In genomic region chr5:172674155-172674554, GRCh38 we compare ENCODE assay signal across 19 cellular contexts. TPM values are rescaled to one million over a fixed set of nuclear protein-coding genes. Genes with fewer than 3 reads are reported as not detected.
A peak's percentile ranks its signal among the peaks of the same experiment; 100 is the strongest.
DNase-seq lines count a peak whose midpoint lies in the region; ATAC-seq, FAIRE-seq and TF ChIP-seq lines count a peak whose summit lies in the region.
"Had no signal": no experiment of that assay in that cellular context is flagged by ENCODE, and none has a peak within 500 bp of the region (broad histone marks: within the 10 kb centered on the region; RNA-seq: fewer than 3 reads in every experiment).

No MANE protein-coding gene starts in this region.

- no peak for TF ChIP-seq POLR2A in HepG2 (IDR thresholded peaks at IDR 0.05; ENCODE audit: insufficient read depth in 1 of 2, low read depth in 2 of 2, low read length in 2 of 2)
- no peak for TF ChIP-seq POLR2A in right lobe of liver (IDR thresholded peaks at IDR 0.05)
- TF ChIP-seq POLR2A in gastrocnemius medialis (IDR thresholded peaks at IDR 0.05), result no peak

- TF ChIP-seq CTCF in HepG2 (CRISPR knock-in tag; IDR thresholded peaks at IDR 0.05) (no peak), right lobe of liver (IDR thresholded peaks at IDR 0.05) (no peak), mucosa of descending colon (IDR thresholded peaks at IDR 0.05) (no peak), gastrocnemius medialis (IDR thresholded peaks at IDR 0.05 in 4 of 5, conservative IDR thresholded peaks at IDR 0.05 in 1 of 5) (no peak)

- H3K27me3 ChIP-seq in HepG2 (ENCODE audit: control insufficient read depth in 1 of 2, insufficient read depth in 2 of 2, low read length in 2 of 2), result peaks cover 0 to 4% of the 10 kb centered on the region in 2 experiments; a peak in 1 of 5 replicates
- H3K27me3 ChIP-seq in right lobe of liver, result no peaks in the 10 kb centered on the region
- H3K27me3 ChIP-seq in gastrocnemius medialis, result no peaks in the 10 kb centered on the region

- in situ Hi-C loops in HepG2 (cut with HindIII; ENCODE audit: extremely low pct_ligation_motif_present, low pct_unique_long_range_greater_than_20kb) (no loop called here), gastrocnemius medialis (cut with MboI; ENCODE audit: low sequenced_read_pairs in 4 of 4) (no loop called here)

- H3K9ac ChIP-seq in HepG2 (ENCODE audit: insufficient read depth, low read depth, low read length), result no peak overlapping the region
- H3K9ac ChIP-seq: GM23248 had no signal

- ATAC-seq in HepG2 (no peak), right lobe of liver (no peak), mucosa of descending colon (peak; percentile 36), gastrocnemius medialis (no peak), GM18498 (IDR thresholded peaks at IDR 0.05; ENCODE audit: unreplicated experiment) (no peak), HG03159 (IDR thresholded peaks at IDR 0.05; ENCODE audit: unreplicated experiment) (no peak), HG03432 (IDR thresholded peaks at IDR 0.05; ENCODE audit: unreplicated experiment) (no peak)

- WGBS in HepG2 (ENCODE audit: low lambda C conversion rate), result 53% methylated on average over 7 of the region's 7 CpGs
- WGBS in right lobe of liver (ENCODE audit: insufficient coverage, low coverage, low lambda C conversion rate, missing lambda C conversion rate), result 72% methylated on average over 5 of the region's 7 CpGs

- POLR2A ChIA-PET in HepG2 (lab: Yijun Ruan, JAX), result no interaction called here

- TF ChIP-seq RAD21 in HepG2 (CRISPR knock-in tag; IDR thresholded peaks at IDR 0.05), result no peak

- no peaks in the 10 kb centered on the region for H3K9me3 ChIP-seq in HepG2 (ENCODE audit: low read length)
- no peaks in the 10 kb centered on the region for H3K9me3 ChIP-seq in right lobe of liver
- H3K9me3 ChIP-seq in mucosa of descending colon, result no peaks in the 10 kb centered on the region
- no peaks in the 10 kb centered on the region for H3K9me3 ChIP-seq in gastrocnemius medialis

- H3K36me3 ChIP-seq in HepG2 (replicated peaks in 1 of 2; ENCODE audit: control insufficient read depth in 1 of 2, insufficient read depth in 2 of 2, low read length in 2 of 2) (no peaks in the 10 kb centered on the region), right lobe of liver (no peaks in the 10 kb centered on the region), mucosa of descending colon (ENCODE audit: low read depth) (no peaks in the 10 kb centered on the region), gastrocnemius medialis (peaks cover 0 to 4% of the 10 kb centered on the region in 2 donors)

- CTCF ChIA-PET in HepG2 (lab: Yijun Ruan, JAX; ENCODE audit: low intra/inter-chr PET ratio, low total read pairs), result no interaction called here

- no TSS peak for BruUV-seq in HepG2 (replicated peaks; lab: Mats Ljungman, UMichigan)

- intact Hi-C loops in HepG2 (cut with micrococcal nuclease; ENCODE audit: unreplicated experiment) (no loop called here), right lobe of liver (cut with DNase I) (no loop called here), mucosa of descending colon (cut with DNase I, micrococcal nuclease) (no loop called here), gastrocnemius medialis (cut with DNase I; ENCODE audit: low total_unique reads) (no loop called here)

- DNase-seq in HepG2 (ENCODE audit: low spot score), result no peak
- DNase-seq in right lobe of liver, result no peak
- DNase-seq in mucosa of descending colon, result no peak
- no peak for DNase-seq in gastrocnemius medialis
- DNase-seq: C1 segment of cervical spinal cord; Calu3; CD4-positive, alpha-beta memory T cell; COR-L47; DMS53; DMS79 treated with DMSO at 0.1 percent for 48 hours; GF-D8; GM23248; H7; HCEC 1CT had no signal

- no peaks in the 10 kb centered on the region for H3K79me2 ChIP-seq in HepG2 (ENCODE audit: insufficient read depth, low read length)

- H3K27ac ChIP-seq in HepG2 (ENCODE audit: extremely low read length, insufficient read depth, low read length) (no peak overlapping the region), right lobe of liver (no peak overlapping the region), gastrocnemius medialis (peak overlapping the region in 3 of 4 donors; percentile 33 to 55 (median 34))
- H3K27ac ChIP-seq: GM23248 had no signal

- H3K4me3 ChIP-seq in HepG2 (replicated peaks in 1 of 3; ENCODE audit: insufficient read depth in 1 of 3, low read depth in 2 of 3, low read length in 3 of 3), result no peak overlapping the region
- no peak overlapping the region for H3K4me3 ChIP-seq in right lobe of liver
- no peak overlapping the region for H3K4me3 ChIP-seq in mucosa of descending colon
- H3K4me3 ChIP-seq in gastrocnemius medialis, result no peak overlapping the region
- H3K4me3 ChIP-seq: GM23248 had no signal

- no peaks in the 10 kb centered on the region for H4K20me1 ChIP-seq in HepG2 (ENCODE audit: insufficient read depth, low read length)

- H3K4me1 ChIP-seq in HepG2 (ENCODE audit: insufficient read depth, low read length) (no peaks in the 10 kb centered on the region), right lobe of liver (no peaks in the 10 kb centered on the region), mucosa of descending colon (ENCODE audit: low read depth) (peaks cover 22% of the 10 kb centered on the region), gastrocnemius medialis (peaks cover 0 to 7% of the 10 kb centered on the region in 2 donors)

- H3K4me2 ChIP-seq in HepG2 (ENCODE audit: low read depth, low read length), result no peak overlapping the region

- TF ChIP-seq EP300 in HepG2 (IDR thresholded peaks at IDR 0.05; ENCODE audit: low read depth in 2 of 2, low read length in 2 of 2), result no peak
- no peak for TF ChIP-seq EP300 in HepG2 (CRISPR knock-in tag; IDR thresholded peaks at IDR 0.05; ENCODE audit: borderline replicate concordance)

- no peak for FAIRE-seq in HepG2 (lab: Jason Lieb, UNC)
- FAIRE-seq: GM12891, H1 had no signal

- no peak overlapping the region for H2AFZ ChIP-seq in HepG2 (ENCODE audit: low read length)
- H2AFZ ChIP-seq: GM23248 had no signal

TF ChIP-seq in HepG2, 621 proteins besides CTCF, POLR2A, EP300 and RAD21:
- TF ChIP-seq KMT2A (CRISPR knock-in tag; IDR thresholded peaks at IDR 0.05) (no peak), HNF4A (CRISPR knock-in tag; IDR thresholded peaks at IDR 0.05) (0 out of 2 replicates have a peak, but pooled peaks have one; percentile 10)

RNA-seq across cellular contexts. Expression of gene NEURL1B, which starts 33.1 kb away (rescaled TPM):
- total RNA-seq in HepG2 (2016; rRNA removed; fragmentation: Illumina TruSeq; extraction: Trizol) (0.09 and 0.11 TPM in 2 replicates), right lobe of liver (1 to 10 TPM; 4.9 to 9.8 (median 6.4) TPM), mucosa of descending colon (10 to 100 TPM; 65.7 to 97.6 (median 96.6) TPM), gastrocnemius medialis (10 to 100 TPM in 3 of 4 donors, 1 to 10 TPM in 1; 8.7 to 18.8 (median 15.1) TPM)
- total RNA-seq in HepG2 (2016; cell fraction: cytosol; rRNA removed; fragmentation: Illumina TruSeq; extraction: Trizol; ENCODE audit: low read depth), result not detected in 2 replicates
- 0.03 and 0.13 TPM in 2 replicates for total RNA-seq in HepG2 (2016; cell fraction: insoluble cytoplasmic fraction; rRNA removed; fragmentation: Illumina TruSeq; extraction: Trizol)
- total RNA-seq in HepG2 (2016; cell fraction: membrane; rRNA removed; fragmentation: Illumina TruSeq; extraction: Trizol), result 0.03 TPM in 2 replicates
- total RNA-seq in HepG2 (2016; cell fraction: nucleus; rRNA removed; fragmentation: Illumina TruSeq; extraction: Trizol), result 0.09 TPM in 1 of 2 replicates, not detected in the other
- 0.13 and 0.14 TPM in 2 replicates for polyA plus RNA-seq in HepG2 (2011; rRNA removed)
- polyA plus RNA-seq in HepG2 (2011; cell fraction: cytosol; rRNA removed), result 0.09 and 0.15 TPM in 2 replicates
- 0.28 and 0.82 TPM in 2 replicates for polyA plus RNA-seq in HepG2 (2011; cell fraction: nucleus; rRNA removed)
- 0.20 and 0.31 TPM in 2 replicates for polyA plus RNA-seq in HepG2 (2012)
- 0.02 and 0.08 TPM in 2 replicates for polyA plus RNA-seq in HepG2 (2016; cell fraction: cytosol; fragmentation: Illumina TruSeq; extraction: Trizol; ENCODE audit: low read depth)
- polyA plus RNA-seq in HepG2 (2016; cell fraction: insoluble cytoplasmic fraction; fragmentation: Illumina TruSeq; extraction: Trizol; ENCODE audit: low read depth), result 0.03 and 0.09 TPM in 2 replicates
- 0.06 TPM in 1 of 2 replicates, not detected in the other for polyA plus RNA-seq in HepG2 (2016; cell fraction: membrane; fragmentation: Illumina TruSeq; extraction: Trizol; ENCODE audit: low read depth)
- 0.14 TPM in 1 of 2 replicates, not detected in the other for polyA plus RNA-seq in HepG2 (2016; cell fraction: nucleus; fragmentation: Illumina TruSeq; extraction: Trizol; ENCODE audit: insufficient read depth, low read depth)
- 0.14 and 1.5 TPM in 2 replicates for polyA minus RNA-seq in HepG2 (2011; rRNA and poly(A)+ RNA removed; ENCODE audit: low replicate concordance)
- 0.09 and 0.20 TPM in 2 replicates for polyA minus RNA-seq in HepG2 (2011; cell fraction: cytosol; rRNA and poly(A)+ RNA removed)
- polyA minus RNA-seq in HepG2 (2011; cell fraction: nucleus; rRNA and poly(A)+ RNA removed), result 0.13 and 0.25 TPM in 2 replicates

Comparison
In these comparisons a context has a peak if more than half of its experiments do, and no peak if none do; other contexts are left out.
1. H3K27ac ChIP-seq: peak in gastrocnemius medialis (3 of 4); none in HepG2 (single experiment) and right lobe of liver (0 of 3).